In genomic region chr14:35124127-35124526, GRCh38 we compare ENCODE assay signal across 13 cellular contexts. TPM values are rescaled to one million over a fixed set of nuclear protein-coding genes. Genes with fewer than 3 reads are reported as not detected.
DNase-seq lines count a peak whose midpoint lies in the region; ATAC-seq and TF ChIP-seq lines count a peak whose summit lies in the region.
"Had no signal": no experiment of that assay in that cellular context is flagged by ENCODE, and none has a peak within 500 bp of the region (broad histone marks: within the 10 kb centered on the region; RNA-seq: fewer than 3 reads in every experiment).

No MANE protein-coding gene starts in this region.

- TF ChIP-seq CTCF in MCF 10A (IDR thresholded peaks at IDR 0.05; ENCODE audit: unreplicated experiment): no peak
- TF ChIP-seq CTCF in breast epithelium (IDR thresholded peaks at IDR 0.05): no peak
- no peak for TF ChIP-seq CTCF in fibroblast of lung (conservative IDR thresholded peaks at IDR 0.05 in 1 of 2, IDR thresholded peaks at IDR 0.05 in 1 of 2; ENCODE audit: low read depth in 1 of 2, low read length in 2 of 2)

- H4K20me1 ChIP-seq in fibroblast of lung (ENCODE audit: control insufficient read depth, extremely low read depth, insufficient read depth, low read length): no peaks in the 10 kb centered on the region

- peak overlapping the region; percentile 100 for H3K27ac Mint-ChIP-seq in MCF 10A (ENCODE audit: low read depth, unreplicated experiment)
- H3K27ac Mint-ChIP-seq in activated CD4-positive, alpha-beta memory T cell treated with anti-CD3 and anti-CD28 coated beads for 36 hours: no peak overlapping the region
- H3K27ac Mint-ChIP-seq in stimulated activated effector memory CD8-positive, alpha-beta T cell treated with anti-CD3 and anti-CD28 coated beads, Interleukin-12 subunit alpha, Interleukin-12 subunit beta, amount 100 ng/mL, for 72 hours: peak overlapping the region; percentile 15

- peak overlapping the region; percentile 85 for H3K4me2 ChIP-seq in fibroblast of lung (ENCODE audit: extremely low read depth, insufficient read depth, low read length)

- H3K27ac ChIP-seq in breast epithelium: peak overlapping the region in 1 of 2 donors; percentile 99
- H3K27ac ChIP-seq in fibroblast of lung (ENCODE audit: insufficient read depth, low read length): no peak overlapping the region

- DNase-seq in MCF 10A (ENCODE audit: unreplicated experiment) (no peak), breast epithelium (ENCODE audit: low spot score in 2 of 2) (no peak), fibroblast of lung (ENCODE audit: low read depth in 2 of 2) (no peak), NCI-H2171 treated with DMSO at 0.1 percent for 48 hours (lab: John Stamatoyannopoulos, UW) (no peak)
- DNase-seq in activated CD4-positive, alpha-beta memory T cell treated with anti-CD3 and anti-CD28 coated beads for 36 hours: no peak
- no peak for DNase-seq in stimulated activated effector memory CD8-positive, alpha-beta T cell treated with anti-CD3 and anti-CD28 coated beads, Interleukin-12 subunit alpha, Interleukin-12 subunit beta, amount 100 ng/mL, for 72 hours (ENCODE audit: low spot score in 2 of 2)
- DNase-seq: activated CD8-positive, alpha-beta memory T cell treated with anti-CD3 and anti-CD28 coated beads, Interleukin-2, amount 50 U/mL, for 4 hours; caudate nucleus; GF-D8; NCI-H1417 treated with DMSO at 0.1 percent for 48 hours; NCI-H774 had no signal

- no peak overlapping the region for H3K4me3 ChIP-seq in breast epithelium
- H3K4me3 ChIP-seq in fibroblast of lung (replicated peaks in 1 of 4; ENCODE audit: control extremely low read depth in 1 of 4, insufficient read depth in 1 of 4, low read depth in 3 of 4, low read length in 4 of 4): no peak overlapping the region

- peaks cover 27% of the 10 kb centered on the region for H3K36me3 Mint-ChIP-seq in MCF 10A (ENCODE audit: insufficient read depth, unreplicated experiment)
- H3K36me3 Mint-ChIP-seq in activated CD4-positive, alpha-beta memory T cell treated with anti-CD3 and anti-CD28 coated beads for 36 hours: peaks cover 29% of the 10 kb centered on the region
- H3K36me3 Mint-ChIP-seq in stimulated activated effector memory CD8-positive, alpha-beta T cell treated with anti-CD3 and anti-CD28 coated beads, Interleukin-12 subunit alpha, Interleukin-12 subunit beta, amount 100 ng/mL, for 72 hours: peaks cover 69% of the 10 kb centered on the region

- H2AFZ ChIP-seq in fibroblast of lung (ENCODE audit: low read length): no peak overlapping the region

- H3K79me2 ChIP-seq in fibroblast of lung (ENCODE audit: control insufficient read depth, insufficient read depth, low read length): peaks cover 8% of the 10 kb centered on the region

- BruUV-seq in MCF 10A (replicated peaks; lab: Mats Ljungman, UMichigan): no TSS peak

- intact Hi-C loops in MCF 10A (cut with micrococcal nuclease): no loop called here
- intact Hi-C loops in breast epithelium (cut with DNase I; ENCODE audit: low total_unique reads): no loop called here
- intact Hi-C loops in activated CD4-positive, alpha-beta memory T cell treated with anti-CD3 and anti-CD28 coated beads for 36 hours (cut with micrococcal nuclease): loop anchor here (5.0 kb wide), 1 partner anchor 662 kb away; the partner anchor contains the start of gene SPTSSA

- peak overlapping the region; percentile 98 for H3K4me3 Mint-ChIP-seq in MCF 10A (ENCODE audit: unreplicated experiment)
- H3K4me3 Mint-ChIP-seq in activated CD4-positive, alpha-beta memory T cell treated with anti-CD3 and anti-CD28 coated beads for 36 hours: peak overlapping the region; percentile 82
- peak overlapping the region; percentile 86 for H3K4me3 Mint-ChIP-seq in stimulated activated effector memory CD8-positive, alpha-beta T cell treated with anti-CD3 and anti-CD28 coated beads, Interleukin-12 subunit alpha, Interleukin-12 subunit beta, amount 100 ng/mL, for 72 hours

- H3K27me3 ChIP-seq in breast epithelium: no peaks in the 10 kb centered on the region
- no peaks in the 10 kb centered on the region for H3K27me3 ChIP-seq in fibroblast of lung (ENCODE audit: control insufficient read depth, insufficient read depth, low read length)

- no peak for ATAC-seq in stimulated activated effector memory CD8-positive, alpha-beta T cell treated with anti-CD3 and anti-CD28 coated beads, Interleukin-12 subunit alpha, Interleukin-12 subunit beta, amount 100 ng/mL, for 72 hours
- ATAC-seq in HG02970 (IDR thresholded peaks at IDR 0.05; ENCODE audit: low FRiP score, unreplicated experiment) (no peak), GM21381 (IDR thresholded peaks at IDR 0.05; ENCODE audit: unreplicated experiment) (no peak)

- H3K4me1 ChIP-seq in breast epithelium (peaks cover 0 to 8% of the 10 kb centered on the region in 2 donors), fibroblast of lung (ENCODE audit: control insufficient read depth, extremely low read depth, insufficient read depth, low read length) (no peaks in the 10 kb centered on the region)

- H3K36me3 ChIP-seq in breast epithelium: no peaks in the 10 kb centered on the region
- no peaks in the 10 kb centered on the region for H3K36me3 ChIP-seq in fibroblast of lung (ENCODE audit: control insufficient read depth, insufficient read depth, low read length)

- no peaks in the 10 kb centered on the region for H3K9me3 Mint-ChIP-seq in MCF 10A (ENCODE audit: unreplicated experiment)
- H3K9me3 Mint-ChIP-seq in activated CD4-positive, alpha-beta memory T cell treated with anti-CD3 and anti-CD28 coated beads for 36 hours: no peaks in the 10 kb centered on the region
- no peaks in the 10 kb centered on the region for H3K9me3 Mint-ChIP-seq in stimulated activated effector memory CD8-positive, alpha-beta T cell treated with anti-CD3 and anti-CD28 coated beads, Interleukin-12 subunit alpha, Interleukin-12 subunit beta, amount 100 ng/mL, for 72 hours

- POLR2A ChIA-PET in MCF 10A (lab: Yijun Ruan, JAX): interaction anchor here (0.7 to 5.0 kb wide), 16 partner anchors 11 to 280 kb away, joined by 3 to 85 read pairs (median 5); partner anchors contain the start of genes BAZ1A, FAM177A1, NFKBIA and PSMA6
- POLR2A ChIA-PET in activated CD4-positive, alpha-beta memory T cell treated with anti-CD3 and anti-CD28 coated beads for 36 hours (lab: Charles Lee): interaction anchor here (1.4 to 3.7 kb wide), 3 partner anchors 10 to 279 kb away, joined by 5 to 47 read pairs (median 8); partner anchors contain the start of genes NFKBIA and SRP54

- CTCF ChIA-PET in MCF 10A (lab: Yijun Ruan, JAX): interaction anchor here (0.6 to 1.5 kb wide), 8 partner anchors 25 to 298 kb away, joined by 3 to 4 read pairs (median 3); no protein-coding TSS in a partner anchor
- CTCF ChIA-PET in activated CD4-positive, alpha-beta memory T cell treated with anti-CD3 and anti-CD28 coated beads for 36 hours (lab: Charles Lee): interaction anchor here (0.5 to 1.5 kb wide), 4 partner anchors 161 to 292 kb away, joined by 3 to 6 read pairs (median 3); no protein-coding TSS in a partner anchor

- H3K27me3 Mint-ChIP-seq in MCF 10A (ENCODE audit: insufficient read depth, unreplicated experiment): no peaks in the 10 kb centered on the region
- no peaks in the 10 kb centered on the region for H3K27me3 Mint-ChIP-seq in activated CD4-positive, alpha-beta memory T cell treated with anti-CD3 and anti-CD28 coated beads for 36 hours

- H3K9me3 ChIP-seq in breast epithelium (no peaks in the 10 kb centered on the region), fibroblast of lung (ENCODE audit: control insufficient read depth, insufficient read depth, low read depth, low read length) (no peaks in the 10 kb centered on the region)

- peaks cover 29% of the 10 kb centered on the region for H3K4me1 Mint-ChIP-seq in MCF 10A (ENCODE audit: insufficient read depth, unreplicated experiment)
- peaks cover 60% of the 10 kb centered on the region for H3K4me1 Mint-ChIP-seq in activated CD4-positive, alpha-beta memory T cell treated with anti-CD3 and anti-CD28 coated beads for 36 hours (ENCODE audit: low read depth)
- peaks cover 58% of the 10 kb centered on the region for H3K4me1 Mint-ChIP-seq in stimulated activated effector memory CD8-positive, alpha-beta T cell treated with anti-CD3 and anti-CD28 coated beads, Interleukin-12 subunit alpha, Interleukin-12 subunit beta, amount 100 ng/mL, for 72 hours

- H3K9ac ChIP-seq in fibroblast of lung (ENCODE audit: insufficient read depth, low read length): no peak overlapping the region

- no peak for TF ChIP-seq POLR2A in breast epithelium (IDR thresholded peaks at IDR 0.05)

RNA-seq across cellular contexts. Expression of gene PRORP, which starts 1.8 kb away (rescaled TPM):
- total RNA-seq in MCF 10A (2022) (27.9 and 30.5 TPM in 2 replicates), breast epithelium (10 to 100 TPM; 12.0 to 41.6 (median 25.2) TPM), fibroblast of lung (12.1 and 14.2 TPM in 2 replicates)
- 10 to 100 TPM; 43.4 to 44.6 TPM for total RNA-seq in activated CD4-positive, alpha-beta memory T cell treated with anti-CD3 and anti-CD28 coated beads for 36 hours
- 25.7 and 36.3 TPM in 2 replicates for polyA plus RNA-seq in fibroblast of lung
- 18.9 and 25.0 TPM in 2 replicates for polyA plus RNA-seq in fibroblast of lung (2012)
- 53.5 and 67.1 TPM in 2 replicates for polyA minus RNA-seq in fibroblast of lung (ENCODE audit: low replicate concordance)

RNA-seq across cellular contexts. Expression of gene PPP2R3C, which starts 2.3 kb away (rescaled TPM):
- total RNA-seq in MCF 10A (2022) (16.9 and 21.6 TPM in 2 replicates), breast epithelium (10 to 100 TPM; 28.2 to 32.1 (median 28.6) TPM), fibroblast of lung (61.9 and 64.2 TPM in 2 replicates)
- total RNA-seq in activated CD4-positive, alpha-beta memory T cell treated with anti-CD3 and anti-CD28 coated beads for 36 hours: 10 to 100 TPM; 48.9 to 51.8 TPM
- 28.7 and 32.6 TPM in 2 replicates for polyA plus RNA-seq in fibroblast of lung
- polyA plus RNA-seq in fibroblast of lung (2012): 33.8 and 40.4 TPM in 2 replicates
- 0.96 and 3.1 TPM in 2 replicates for polyA minus RNA-seq in fibroblast of lung (ENCODE audit: low replicate concordance)
